17 cellular contexts compared by ENCODE assay signal in the genomic region with DNA sequence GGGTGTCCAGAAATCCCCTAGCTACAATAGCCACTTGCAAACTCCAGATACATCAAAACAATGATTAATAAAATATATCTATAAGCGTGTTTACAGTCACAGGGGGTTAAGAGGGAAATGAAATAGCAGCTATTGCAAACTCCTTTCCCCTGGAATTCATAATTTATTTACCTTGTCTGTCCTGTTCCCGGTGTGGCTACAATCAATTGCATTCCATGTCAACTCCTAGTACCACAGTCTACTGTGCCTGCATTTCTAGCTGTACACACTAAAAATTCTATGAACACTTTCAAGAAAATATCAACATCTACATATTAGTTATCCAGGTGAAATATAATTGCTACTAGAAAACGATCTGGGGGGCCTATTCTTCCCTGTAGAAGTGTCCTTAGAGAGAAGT.
"Had no signal": no experiment of that assay in that cellular context is flagged by ENCODE, and none has a peak within 500 bp of the region (broad histone marks: within the 10 kb centered on the region; RNA-seq: fewer than 3 reads in every experiment).

No MANE protein-coding gene starts in this region.

- DNase-seq: dermis blood vessel endothelial cell; dorsolateral prefrontal cortex; effector CD4-positive, alpha-beta T cell; effector memory CD4-positive, alpha-beta T cell; foreskin keratinocyte; heart left ventricle; hypothalamus; left cardiac atrium; left ventricle myocardium inferior; lower lobe of right lung; mesenchymal stem cell; mucosa of descending colon; naive B cell had no signal

- H2AFZ ChIP-seq: hepatocyte had no signal

- H3K9me3 ChIP-seq: esophagus muscularis mucosa, gastroesophageal sphincter, heart left ventricle, left ventricle myocardium inferior, lower lobe of right lung, mucosa of descending colon had no signal

- H3K36me3 ChIP-seq: esophagus muscularis mucosa, gastroesophageal sphincter, heart left ventricle, left ventricle myocardium inferior, lower lobe of right lung had no signal

- ATAC-seq: foreskin keratinocyte, gastroesophageal sphincter, heart left ventricle, left cardiac atrium, lower lobe of right lung, mucosa of descending colon had no signal

- H3K27me3 ChIP-seq: dorsolateral prefrontal cortex, esophagus muscularis mucosa, foreskin keratinocyte, gastroesophageal sphincter, heart left ventricle, hepatocyte had no signal

- H3K4me1 ChIP-seq: esophagus muscularis mucosa, foreskin keratinocyte, gastroesophageal sphincter, left ventricle myocardium inferior, lower lobe of right lung had no signal

- H3K79me2 ChIP-seq: hepatocyte had no signal

- H3K27ac ChIP-seq: coronary artery, dorsolateral prefrontal cortex, esophagus muscularis mucosa, foreskin keratinocyte, gastroesophageal sphincter, heart left ventricle, hepatocyte, left ventricle myocardium inferior, lower lobe of right lung had no signal

- H3K4me2 ChIP-seq: hepatocyte had no signal

- H3K4me3 ChIP-seq: coronary artery, dorsolateral prefrontal cortex, esophagus muscularis mucosa, gastroesophageal sphincter, heart left ventricle, hepatocyte, left ventricle myocardium inferior, lower lobe of right lung, mucosa of descending colon had no signal
